Comparison of ENCODE assay signal across 8 cellular contexts in the genomic region with DNA sequence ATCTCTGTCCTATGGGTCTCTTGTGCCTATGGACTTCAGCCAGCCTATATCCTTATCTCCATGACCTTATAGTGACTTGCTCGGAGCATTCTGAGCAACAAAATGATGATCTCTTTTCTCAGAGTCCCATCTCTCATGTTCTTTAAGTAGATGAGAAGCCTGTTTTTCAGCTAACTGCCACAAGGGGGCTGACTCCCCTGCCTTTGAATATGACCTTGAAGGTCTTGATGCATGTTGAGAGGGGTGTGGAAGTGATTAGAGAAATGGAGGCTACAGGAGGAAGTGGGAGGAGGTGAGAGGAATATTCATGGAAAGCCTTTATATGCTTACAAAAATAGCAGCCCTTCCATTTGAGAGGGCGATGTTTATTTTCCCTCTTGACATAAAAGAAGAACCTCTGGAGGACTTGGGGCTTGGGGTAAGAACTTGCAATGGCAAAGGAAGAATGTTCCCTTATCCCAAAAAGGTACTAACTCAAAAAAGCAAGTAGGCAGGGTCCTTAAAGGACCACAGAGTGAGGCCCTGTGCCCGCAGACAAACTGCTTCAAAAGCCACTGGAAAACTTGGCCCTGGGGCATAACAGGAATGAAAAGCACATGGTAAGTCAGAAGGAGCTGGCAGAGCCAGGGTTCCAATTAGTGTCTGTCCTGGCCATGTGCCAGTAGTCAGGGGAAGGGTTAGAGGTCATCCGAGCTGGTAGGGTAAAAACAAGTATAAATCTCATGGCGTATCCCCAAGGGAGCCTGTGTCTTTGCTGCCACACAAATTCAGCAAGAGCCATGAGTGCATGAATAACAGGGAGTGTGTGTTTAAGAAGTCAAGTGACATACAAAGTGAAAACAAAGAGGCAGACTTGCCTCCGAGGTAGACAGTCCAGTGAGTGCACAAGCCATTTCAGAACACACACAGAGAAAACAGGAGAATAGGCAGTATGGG. TPM values are rescaled to one million over a fixed set of nuclear protein-coding genes. Genes with fewer than 3 reads are reported as not detected.
DNase-seq lines count a peak whose midpoint lies in the region; ATAC-seq and TF ChIP-seq lines count a peak whose summit lies in the region.

No MANE protein-coding gene starts in this region.

- H3K4me1 ChIP-seq in right lobe of liver = no peaks in the 10 kb centered on the region

- H3K27me3 Mint-ChIP-seq in activated naive CD8-positive, alpha-beta T cell = no peaks in the 10 kb centered on the region

- no peak overlapping the region for H3K27ac ChIP-seq in right lobe of liver

- peaks cover 20% of the 10 kb centered on the region for H3K36me3 Mint-ChIP-seq in activated naive CD8-positive, alpha-beta T cell

- peak overlapping the region; percentile 92 for H3K27ac Mint-ChIP-seq in activated naive CD8-positive, alpha-beta T cell

- H3K4me1 Mint-ChIP-seq in activated naive CD8-positive, alpha-beta T cell (ENCODE audit: low read depth) = peaks cover 87% of the 10 kb centered on the region

- peak overlapping the region; percentile 21 for H3K4me3 Mint-ChIP-seq in activated naive CD8-positive, alpha-beta T cell

- intact Hi-C loops in right lobe of liver (cut with DNase I) (no loop called here), Right ventricle myocardium superior (cut with DNase I) (no loop called here)

- peaks cover 0 to 6% (median 0%) of the 10 kb centered on the region in 4 donors for H3K9me3 ChIP-seq in right lobe of liver

- 80% methylated on average over 6 of the region's 6 CpGs for WGBS in right lobe of liver (ENCODE audit: insufficient coverage, low coverage, low lambda C conversion rate, missing lambda C conversion rate)

- in situ Hi-C loops in ACHN (cut with HindIII; ENCODE audit: low pct_ligation_motif_present, low pct_unique_long_range_greater_than_20kb, low sequenced_read_pairs) = no loop called here

- H3K4me3 ChIP-seq in GM12864 (ENCODE audit: low read depth, low read length) = no peak overlapping the region
- H3K4me3 ChIP-seq in right lobe of liver = no peak overlapping the region

- H3K36me3 ChIP-seq in right lobe of liver = no peaks in the 10 kb centered on the region

- TF ChIP-seq POLR2A in right lobe of liver (IDR thresholded peaks at IDR 0.05) = no peak

- TF ChIP-seq CTCF in GM12864 (IDR thresholded peaks at IDR 0.05; ENCODE audit: low read depth, low read length, missing control alignments) = peak; percentile 60
- TF ChIP-seq CTCF in right lobe of liver (IDR thresholded peaks at IDR 0.05) = peak; percentile 36 to 53 (median 52)

- no peaks in the 10 kb centered on the region for H3K9me3 Mint-ChIP-seq in activated naive CD8-positive, alpha-beta T cell (ENCODE audit: low read depth)

- DNase-seq in GM12864 (ENCODE audit: low read depth) (no peak), NCI-H69 (lab: John Stamatoyannopoulos, UW) (peak; percentile 82), right lobe of liver (no peak), HuH-7 (ENCODE audit: low spot score) (no peak), NCI-H2107 treated with DMSO at 0.1 percent for 48 hours (lab: John Stamatoyannopoulos, UW; ENCODE audit: unreplicated experiment) (no peak), ACHN (no peak), Right ventricle myocardium superior (no peak)

- H3K27me3 ChIP-seq in right lobe of liver = no peaks in the 10 kb centered on the region

- no peak for ATAC-seq in right lobe of liver
- no peak for ATAC-seq in Right ventricle myocardium superior (ENCODE audit: poor library complexity)

RNA-seq across cellular contexts. Expression of a gene that starts 39.1 kb away (rescaled TPM):
- total RNA-seq in right lobe of liver (1 to 10 TPM; 1.7 to 3.1 (median 2.4) TPM), Right ventricle myocardium superior (2.7 TPM)
